ENCODE assay signal across 16 cellular contexts in genomic region chr7:100575206-100575631, GRCh38. TPM values are rescaled to one million over a fixed set of nuclear protein-coding genes. Genes with fewer than 3 reads are reported as not detected.
"Had no signal": no experiment of that assay in that cellular context is flagged by ENCODE, and none has a peak within 500 bp of the region (broad histone marks: within the 10 kb centered on the region; RNA-seq: fewer than 3 reads in every experiment).

No MANE protein-coding gene starts in this region.

- H3K27ac Mint-ChIP-seq: activated CD4-positive, alpha-beta T cell treated with anti-CD3 and anti-CD28 coated beads, Interleukin-2, amount 10 ng/mL, durations not matched to agents 7 days and 5 days; activated naive CD4-positive, alpha-beta T cell treated with anti-CD3 and anti-CD28 coated beads for 36 hours; activated T-helper 17 cell treated with anti-CD3 and anti-CD28 coated beads, Interleukin-2, amount 50 U/mL, for 72 hours; T-helper 1 cell treated with Interleukin-12 subunit alpha and Interleukin-12 subunit beta and Interleukin-4 antibody, amounts not matched to agents 30 μg/mL and 1 μg/mL, for 36 hours had no signal

- H3K27ac ChIP-seq: cardiac muscle cell, colonic mucosa, sigmoid colon, upper lobe of left lung had no signal

- H3K9me3 ChIP-seq: colonic mucosa, sigmoid colon, upper lobe of left lung had no signal

- ATAC-seq: activated T-helper 17 cell treated with anti-CD3 and anti-CD28 coated beads, Interleukin-2, amount 50 U/mL, for 72 hours; naive thymus-derived CD8-positive, alpha-beta T cell had no signal

- H3K27me3 Mint-ChIP-seq: activated CD4-positive, alpha-beta T cell treated with anti-CD3 and anti-CD28 coated beads, Interleukin-2, amount 10 ng/mL, durations not matched to agents 7 days and 5 days; activated T-helper 17 cell treated with anti-CD3 and anti-CD28 coated beads, Interleukin-2, amount 50 U/mL, for 72 hours; naive thymus-derived CD8-positive, alpha-beta T cell had no signal

- H3K4me3 Mint-ChIP-seq: activated CD4-positive, alpha-beta T cell treated with anti-CD3 and anti-CD28 coated beads, Interleukin-2, amount 10 ng/mL, durations not matched to agents 7 days and 5 days; activated naive CD4-positive, alpha-beta T cell treated with anti-CD3 and anti-CD28 coated beads for 36 hours; activated T-helper 17 cell treated with anti-CD3 and anti-CD28 coated beads, Interleukin-2, amount 50 U/mL, for 72 hours; T-helper 1 cell treated with Interleukin-12 subunit alpha and Interleukin-12 subunit beta and Interleukin-4 antibody, amounts not matched to agents 30 μg/mL and 1 μg/mL, for 36 hours had no signal

- H3K27me3 ChIP-seq: cardiac muscle cell, colonic mucosa, upper lobe of left lung had no signal

- H3K9me3 Mint-ChIP-seq: activated CD4-positive, alpha-beta T cell treated with anti-CD3 and anti-CD28 coated beads, Interleukin-2, amount 10 ng/mL, durations not matched to agents 7 days and 5 days; activated naive CD4-positive, alpha-beta T cell treated with anti-CD3 and anti-CD28 coated beads for 36 hours; activated T-helper 17 cell treated with anti-CD3 and anti-CD28 coated beads, Interleukin-2, amount 50 U/mL, for 72 hours; naive thymus-derived CD8-positive, alpha-beta T cell; T-helper 1 cell treated with Interleukin-12 subunit alpha and Interleukin-12 subunit beta and Interleukin-4 antibody, amounts not matched to agents 30 μg/mL and 1 μg/mL, for 36 hours had no signal

- DNase-seq: activated CD4-positive, alpha-beta T cell treated with anti-CD3 and anti-CD28 coated beads, Interleukin-2, amount 10 ng/mL, durations not matched to agents 7 days and 5 days; activated CD8-positive, alpha-beta memory T cell treated with anti-CD3 and anti-CD28 coated beads for 24 hours; activated naive CD4-positive, alpha-beta T cell treated with anti-CD3 and anti-CD28 coated beads for 36 hours; colonic mucosa; effector memory CD4-positive, alpha-beta T cell; kidney; naive thymus-derived CD8-positive, alpha-beta T cell; sigmoid colon; stimulated activated CD4-positive, alpha-beta T cell treated with anti-CD3 and anti-CD28 coated beads, Interleukin-12 subunit alpha, Interleukin-12 subunit beta, amount 100 ng/mL, for 4 hours; stimulated activated naive CD4-positive, alpha-beta T cell treated with Interleukin-2 at 50 U/mL for 16 hours; upper lobe of left lung had no signal

- H3K4me3 ChIP-seq: cardiac muscle cell, colonic mucosa, sigmoid colon, upper lobe of left lung had no signal

RNA-seq across cellular contexts. Expression of gene SAP25, which starts 1.5 kb away (rescaled TPM):
- total RNA-seq: lung microvascular endothelial cell, pulmonary artery endothelial cell had no signal

RNA-seq across cellular contexts. Expression of gene PCOLCE, which starts 26.9 kb away (rescaled TPM):
- total RNA-seq: lung microvascular endothelial cell had no signal
